Comparison of ENCODE assay signal across 20 cellular contexts in genomic region chr4:15488658-15489470, GRCh38. TPM values are rescaled to one million over a fixed set of nuclear protein-coding genes. Genes with fewer than 3 reads are reported as not detected.
DNase-seq lines count a peak whose midpoint lies in the region; ATAC-seq and TF ChIP-seq lines count a peak whose summit lies in the region.
"Had no signal": no experiment of that assay in that cellular context is flagged by ENCODE, and none has a peak within 500 bp of the region (broad histone marks: within the 10 kb centered on the region; RNA-seq: fewer than 3 reads in every experiment).

No MANE protein-coding gene starts in this region.

- H3K36me3 ChIP-seq in vagina: no peaks in the 10 kb centered on the region
- H3K36me3 ChIP-seq: ovary, uterus had no signal

- H3K27me3 ChIP-seq in vagina: no peaks in the 10 kb centered on the region
- H3K27me3 ChIP-seq: dorsolateral prefrontal cortex, ovary, uterus had no signal

- peaks cover 16% of the 10 kb centered on the region for H3K4me1 ChIP-seq in vagina
- H3K4me1 ChIP-seq: uterus had no signal

- peak overlapping the region; percentile 78 for H3K27ac ChIP-seq in vagina
- H3K27ac ChIP-seq: dorsolateral prefrontal cortex, ovary had no signal

- DNase-seq in HCEC 1CT: peak; percentile 79
- peak; percentile 70 to 82 for DNase-seq in cardiac fibroblast (ENCODE audit: low read depth in 2 of 2)
- no peak for DNase-seq in left cardiac atrium
- no peak for DNase-seq in vagina (ENCODE audit: extremely low spot score in 2 of 2)
- no peak for DNase-seq in NCI-H526 treated with DMSO at 0.1 percent for 48 hours (lab: John Stamatoyannopoulos, UW)
- DNase-seq in SW480 (ENCODE audit: low spot score): no peak
- no peak for DNase-seq in HPDE6-E6E7 (ENCODE audit: extremely low spot score)
- DNase-seq: activated CD4-positive, alpha-beta T cell treated with anti-CD3 and anti-CD28 coated beads for 48 hours; activated naive CD8-positive, alpha-beta T cell treated with anti-CD3 and anti-CD28 coated beads for 36 hours; activated T-cell treated with anti-CD3 and anti-CD28 coated beads, Interleukin-2, amount 50 U/mL, for 1 hour; dorsolateral prefrontal cortex; Karpas-422; mucosa of descending colon; NCI-H146; NCI-H345; ovary; stimulated activated naive CD4-positive, alpha-beta T cell; T-helper 9 cell; uterus had no signal

- no peaks in the 10 kb centered on the region for H3K9me3 ChIP-seq in vagina
- H3K9me3 ChIP-seq: mucosa of descending colon, ovary had no signal

- TF ChIP-seq CTCF in cardiac fibroblast (IDR thresholded peaks at IDR 0.05; ENCODE audit: low read depth, low read length) (no peak), vagina (IDR thresholded peaks at IDR 0.05) (no peak)

- H3K4me3 ChIP-seq in cardiac fibroblast (replicated peaks in 1 of 2; ENCODE audit: low read depth in 2 of 2, low read length in 2 of 2): no peak overlapping the region
- H3K4me3 ChIP-seq in vagina: no peak overlapping the region
- H3K4me3 ChIP-seq: dorsolateral prefrontal cortex, mucosa of descending colon, ovary, smooth muscle cell, uterus had no signal

- TF ChIP-seq POLR2A in vagina (IDR thresholded peaks at IDR 0.05): no peak

- intact Hi-C loops in left cardiac atrium (cut with DNase I): no loop called here
- intact Hi-C loops in vagina (cut with DNase I): no loop called here

- peak; percentile 62 to 65 for ATAC-seq in left cardiac atrium
- ATAC-seq: mucosa of descending colon had no signal

RNA-seq across cellular contexts. Expression of gene CC2D2A, which starts 19.2 kb away (rescaled TPM):
- total RNA-seq in left cardiac atrium: 10 to 100 TPM in 1 of 2 donors, 1 to 10 TPM in 1; 7.0 to 12.9 TPM
- total RNA-seq in vagina: 33.1 TPM
- total RNA-seq: activated naive CD8-positive, alpha-beta T cell treated with anti-CD3 and anti-CD28 coated beads for 36 hours had no signal

Comparison
In these comparisons a context has a peak if more than half of its experiments do, and no peak if none do; other contexts are left out.
1. DNase-seq: peak in HCEC 1CT (single experiment) and cardiac fibroblast (2 of 2); none in left cardiac atrium (single experiment), vagina (0 of 2), NCI-H526 treated with DMSO at 0.1 percent for 48 hours (single experiment), SW480 (single experiment) and HPDE6-E6E7 (single experiment).